In genomic region chr1:67723126-67723525, GRCh38 we compare ENCODE assay signal across 22 cellular contexts. TPM values are rescaled to one million over a fixed set of nuclear protein-coding genes. Genes with fewer than 3 reads are reported as not detected.
A peak's percentile ranks its signal among the peaks of the same experiment; 100 is the strongest.
DNase-seq lines count a peak whose midpoint lies in the region; ATAC-seq, FAIRE-seq and TF ChIP-seq lines count a peak whose summit lies in the region.
"Had no signal": no experiment of that assay in that cellular context is flagged by ENCODE, and none has a peak within 500 bp of the region (broad histone marks: within the 10 kb centered on the region; RNA-seq: fewer than 3 reads in every experiment).

No MANE protein-coding gene starts in this region.

- H3K9me1 ChIP-seq in keratinocyte (ENCODE audit: control insufficient read depth, extremely low read depth, insufficient read depth, low read length) = no peaks in the 10 kb centered on the region

- H2AFZ ChIP-seq in astrocyte (ENCODE audit: low read depth, low read length) (no peak overlapping the region), keratinocyte (ENCODE audit: control insufficient read depth, low read length) (no peak overlapping the region)

- H3K4me2 ChIP-seq in astrocyte (ENCODE audit: low read length) = peak overlapping the region; percentile 70
- peak overlapping the region; percentile 15 for H3K4me2 ChIP-seq in keratinocyte (ENCODE audit: control insufficient read depth, extremely low read depth, insufficient read depth, low read depth, low read length)

- peak overlapping the region; percentile 36 for H3K27ac ChIP-seq in cardiac muscle cell
- peak overlapping the region; percentile 24 for H3K27ac ChIP-seq in astrocyte (ENCODE audit: low read depth, low read length)
- peak overlapping the region; percentile 89 for H3K27ac ChIP-seq in keratinocyte (ENCODE audit: control insufficient read depth, insufficient read depth, low read length)
- peak overlapping the region; percentile 9 for H3K27ac ChIP-seq in suprapubic skin
- H3K27ac ChIP-seq: 22Rv1, ovary, upper lobe of right lung had no signal

- no peaks in the 10 kb centered on the region for H3K27me3 ChIP-seq in cardiac muscle cell
- no peaks in the 10 kb centered on the region for H3K27me3 ChIP-seq in astrocyte (ENCODE audit: insufficient read depth, low read length)
- H3K27me3 ChIP-seq in keratinocyte (ENCODE audit: control insufficient read depth, extremely low read depth, insufficient read depth, low read length) = no peaks in the 10 kb centered on the region
- H3K27me3 ChIP-seq in suprapubic skin = no peaks in the 10 kb centered on the region
- H3K27me3 ChIP-seq: ovary, sigmoid colon, upper lobe of right lung had no signal

- FAIRE-seq in astrocyte (lab: Jason Lieb, UNC) (no peak), keratinocyte (lab: Jason Lieb, UNC) (no peak)

- WGBS in suprapubic skin = 60% methylated on average over 1 of the region's 1 CpG

- TF ChIP-seq POLR2A in suprapubic skin (IDR thresholded peaks at IDR 0.05) = no peak

- H3K9ac ChIP-seq in astrocyte (ENCODE audit: low read length) (no peak overlapping the region), keratinocyte (ENCODE audit: control insufficient read depth, extremely low read depth, insufficient read depth, low read length) (peak overlapping the region; percentile 18)

- H3K36me3 ChIP-seq in cardiac muscle cell (no peaks in the 10 kb centered on the region), astrocyte (ENCODE audit: insufficient read depth, low read length) (no peaks in the 10 kb centered on the region), keratinocyte (ENCODE audit: control insufficient read depth in 2 of 2, extremely low read depth in 1 of 2, insufficient read depth in 2 of 2, low read length in 2 of 2) (peaks cover under 1 to 3% of the 10 kb centered on the region in 2 experiments), suprapubic skin (no peaks in the 10 kb centered on the region)
- H3K36me3 ChIP-seq: ovary, sigmoid colon, upper lobe of right lung had no signal

- H3K27me3 Mint-ChIP-seq in astrocyte (ENCODE audit: low read depth, unreplicated experiment) = no peaks in the 10 kb centered on the region

- ATAC-seq in HG03025 (IDR thresholded peaks at IDR 0.05; ENCODE audit: low FRiP score, unreplicated experiment) = no peak
- ATAC-seq: naive thymus-derived CD8-positive, alpha-beta T cell had no signal

- peaks cover 7% of the 10 kb centered on the region for H3K36me3 Mint-ChIP-seq in astrocyte (ENCODE audit: low read depth, unreplicated experiment)
- H3K36me3 Mint-ChIP-seq: activated naive CD4-positive, alpha-beta T cell treated with anti-CD3 and anti-CD28 coated beads, Interleukin-2, amount 10 ng/mL, durations not matched to agents 7 days and 5 days; naive thymus-derived CD8-positive, alpha-beta T cell had no signal

- H3K4me3 ChIP-seq in cardiac muscle cell = no peak overlapping the region
- H3K4me3 ChIP-seq in astrocyte (ENCODE audit: insufficient read depth, low read depth, low read length) = no peak overlapping the region
- no peak overlapping the region for H3K4me3 ChIP-seq in keratinocyte (ENCODE audit: control insufficient read depth in 2 of 3, extremely low read depth in 1 of 3, insufficient read depth in 2 of 3, low read depth in 1 of 3, low read length in 3 of 3)
- H3K4me3 ChIP-seq in suprapubic skin = no peak overlapping the region
- H3K4me3 ChIP-seq: ovary, sigmoid colon, upper lobe of right lung had no signal

- no peaks in the 10 kb centered on the region for H3K9me3 Mint-ChIP-seq in astrocyte (ENCODE audit: unreplicated experiment)
- H3K9me3 Mint-ChIP-seq: activated naive CD4-positive, alpha-beta T cell treated with anti-CD3 and anti-CD28 coated beads, Interleukin-2, amount 10 ng/mL, durations not matched to agents 7 days and 5 days; activated T-cell treated with anti-CD3 and anti-CD28 coated beads, Interleukin-2, amount 50 U/mL, for 4 hours; H9; naive thymus-derived CD8-positive, alpha-beta T cell had no signal

- no peak overlapping the region for H3K4me3 Mint-ChIP-seq in astrocyte (ENCODE audit: unreplicated experiment)
- H3K4me3 Mint-ChIP-seq: activated naive CD4-positive, alpha-beta T cell treated with anti-CD3 and anti-CD28 coated beads, Interleukin-2, amount 10 ng/mL, durations not matched to agents 7 days and 5 days; activated T-cell treated with anti-CD3 and anti-CD28 coated beads, Interleukin-2, amount 50 U/mL, for 4 hours; H9; naive thymus-derived CD8-positive, alpha-beta T cell had no signal

- DNase-seq in cardiac muscle cell (ENCODE audit: low read depth in 1 of 2, low spot score in 1 of 2) (no peak), cardiac septum (ENCODE audit: low spot score) (no peak), astrocyte (ENCODE audit: low read depth) (no peak), keratinocyte (ENCODE audit: low read depth, low spot score) (no peak), suprapubic skin (ENCODE audit: low spot score in 2 of 2) (no peak), NCI-H345 treated with DMSO at 0.1 percent for 48 hours (lab: John Stamatoyannopoulos, UW; ENCODE audit: unreplicated experiment) (no peak)
- no peak for DNase-seq in stimulated activated CD8-positive, alpha-beta memory T cell treated with anti-CD3 and anti-CD28 coated beads, Interleukin-4, amount 100 ng/mL, for 48 hours
- DNase-seq: activated CD4-positive, CD25-positive, alpha-beta regulatory T cell treated with anti-CD3 and anti-CD28 coated beads, Interleukin-2, amount 50 U/mL, for 72 hours; activated naive CD4-positive, alpha-beta T cell treated with anti-CD3 and anti-CD28 coated beads, Interleukin-2, amount 10 ng/mL, durations not matched to agents 7 days and 5 days; activated T-cell treated with anti-CD3 and anti-CD28 coated beads, Interleukin-2, amount 50 U/mL, for 4 hours; anterior cingulate cortex; H9; hypothalamus; naive thymus-derived CD8-positive, alpha-beta T cell; NCI-H1092; NCI-H2029 treated with DMSO at 0.1 percent for 48 hours; NK-92 treated with Interleukin-12 subunit alpha and Interleukin-12 subunit beta, amount 100 ng/mL, for 24 hours; ovary; sigmoid colon; upper lobe of right lung had no signal

- peaks cover 72% of the 10 kb centered on the region for H3K79me2 ChIP-seq in astrocyte (ENCODE audit: insufficient read depth, low read length)
- peaks cover 44% of the 10 kb centered on the region for H3K79me2 ChIP-seq in keratinocyte (ENCODE audit: control insufficient read depth, insufficient read depth, low read length)

- TF ChIP-seq CTCF in cardiac muscle cell (IDR thresholded peaks at IDR 0.05; ENCODE audit: low read depth, low read length) = no peak
- TF ChIP-seq CTCF in astrocyte (IDR thresholded peaks at IDR 0.05; ENCODE audit: insufficient read depth, low read depth, low read length) = no peak
- no peak for TF ChIP-seq CTCF in keratinocyte (optimal IDR thresholded peaks at IDR 0.05 in 1 of 3, IDR thresholded peaks at IDR 0.05 in 1 of 3, conservative IDR thresholded peaks at IDR 0.05 in 1 of 3; ENCODE audit: extremely low read depth in 1 of 3, insufficient read depth in 2 of 3, low read length in 3 of 3)
- no peak for TF ChIP-seq CTCF in suprapubic skin (IDR thresholded peaks at IDR 0.05)

- no peak overlapping the region for H3K27ac Mint-ChIP-seq in astrocyte (ENCODE audit: unreplicated experiment)
- H3K27ac Mint-ChIP-seq: activated naive CD4-positive, alpha-beta T cell treated with anti-CD3 and anti-CD28 coated beads, Interleukin-2, amount 10 ng/mL, durations not matched to agents 7 days and 5 days; H9; naive thymus-derived CD8-positive, alpha-beta T cell had no signal

- intact Hi-C loops in cardiac septum (cut with DNase I) = loop anchor here (1.0 kb wide), 1 partner anchor 37 kb away; no protein-coding TSS in a partner anchor

- peaks cover 24% of the 10 kb centered on the region for H3K4me1 Mint-ChIP-seq in astrocyte (ENCODE audit: low read depth, unreplicated experiment)
- H3K4me1 Mint-ChIP-seq: naive thymus-derived CD8-positive, alpha-beta T cell had no signal

- peaks cover 46% of the 10 kb centered on the region for H4K20me1 ChIP-seq in astrocyte (ENCODE audit: insufficient read depth, low read length)
- H4K20me1 ChIP-seq in keratinocyte (ENCODE audit: control insufficient read depth, extremely low read depth, insufficient read depth, low read length) = no peaks in the 10 kb centered on the region

- peaks cover 25% of the 10 kb centered on the region for H3K4me1 ChIP-seq in cardiac muscle cell (ENCODE audit: low read depth)
- peaks cover 52% of the 10 kb centered on the region for H3K4me1 ChIP-seq in astrocyte (ENCODE audit: insufficient read depth, low read length)
- H3K4me1 ChIP-seq in keratinocyte (ENCODE audit: control insufficient read depth, extremely low read depth, insufficient read depth, low read length) = peaks cover 62% of the 10 kb centered on the region
- peaks cover 54% of the 10 kb centered on the region for H3K4me1 ChIP-seq in suprapubic skin

- dilution Hi-C loops in keratinocyte (cut with MboI; ENCODE audit: extremely low pct_ligation_motif_present, low sequenced_read_pairs) = no loop called here

- H3K9me3 ChIP-seq in cardiac muscle cell (ENCODE audit: low read depth) (no peaks in the 10 kb centered on the region), astrocyte (ENCODE audit: insufficient read depth, low read depth, low read length) (no peaks in the 10 kb centered on the region), keratinocyte (ENCODE audit: control insufficient read depth, low read depth, low read length) (no peaks in the 10 kb centered on the region), suprapubic skin (no peaks in the 10 kb centered on the region)
- H3K9me3 ChIP-seq: ovary, sigmoid colon, upper lobe of right lung had no signal

- TF ChIP-seq EP300 in suprapubic skin (IDR thresholded peaks at IDR 0.05) = no peak

RNA-seq across cellular contexts. Expression of gene GADD45A, which starts 38.1 kb away (rescaled TPM):
- total RNA-seq in cardiac muscle cell (73.6 and 84.2 TPM in 2 replicates), cardiac septum (94.9 TPM), astrocyte (127 and 162 TPM in 2 replicates), suprapubic skin (10 to 100 TPM; 25.4 to 44.6 (median 26.6) TPM)
- polyA plus RNA-seq in cardiac muscle cell (106 and 112 TPM in 2 replicates), keratinocyte (109 to 151 TPM (median 124 TPM) in 3 replicates)
- polyA plus RNA-seq in keratinocyte (2011; ENCODE audit: low read depth) = 1,390 TPM
- polyA plus RNA-seq in keratinocyte (2011; cell fraction: cytosol; rRNA removed) = 126 and 131 TPM in 2 replicates
- 339 and 428 TPM in 2 replicates for polyA plus RNA-seq in keratinocyte (2011; cell fraction: nucleus; rRNA removed)
- 154 and 570 TPM in 2 replicates for polyA plus RNA-seq in keratinocyte (2012; ENCODE audit: low replicate concordance)
- polyA minus RNA-seq in keratinocyte = 14.5 to 23.3 TPM (median 21.1 TPM) in 3 replicates
- polyA minus RNA-seq in keratinocyte (2011; cell fraction: cytosol; rRNA and poly(A)+ RNA removed) = 74.4 TPM
- polyA minus RNA-seq in keratinocyte (2011; cell fraction: nucleus; rRNA and poly(A)+ RNA removed) = 88.8 and 96.5 TPM in 2 replicates

Comparison
In these comparisons a context has a peak if more than half of its experiments do, and no peak if none do; other contexts are left out.
1. H3K27ac ChIP-seq: peak in every context shown above with its lines; median percentile 89 in keratinocyte; 36 in cardiac muscle cell; 24 in astrocyte; 9 in suprapubic skin.